9 cellular contexts compared by ENCODE assay signal in genomic region chr17:43233307-43233706, GRCh38. TPM values are rescaled to one million over a fixed set of nuclear protein-coding genes. Genes with fewer than 3 reads are reported as not detected.
"Had no signal": no experiment of that assay in that cellular context is flagged by ENCODE, and none has a peak within 500 bp of the region (broad histone marks: within the 10 kb centered on the region; RNA-seq: fewer than 3 reads in every experiment).

No MANE protein-coding gene starts in this region.

RNA-seq across cellular contexts. Expression of gene RNU2-1, which starts 0.5 kb away (rescaled TPM):
- total RNA-seq: LHCN-M2, NCI-H460, RPMI7951, SJCRH30, SK-MEL-5 had no signal

RNA-seq across cellular contexts. Expression of gene CCDC200, which starts 4.9 kb away (rescaled TPM):
- total RNA-seq: LHCN-M2, MCF 10A, NCI-H460, OCI-LY7, PC-9, Right ventricle myocardium inferior, RPMI7951, SJCRH30, SK-MEL-5 had no signal
